ENCODE assay signal across 19 cellular contexts in the genomic region with DNA sequence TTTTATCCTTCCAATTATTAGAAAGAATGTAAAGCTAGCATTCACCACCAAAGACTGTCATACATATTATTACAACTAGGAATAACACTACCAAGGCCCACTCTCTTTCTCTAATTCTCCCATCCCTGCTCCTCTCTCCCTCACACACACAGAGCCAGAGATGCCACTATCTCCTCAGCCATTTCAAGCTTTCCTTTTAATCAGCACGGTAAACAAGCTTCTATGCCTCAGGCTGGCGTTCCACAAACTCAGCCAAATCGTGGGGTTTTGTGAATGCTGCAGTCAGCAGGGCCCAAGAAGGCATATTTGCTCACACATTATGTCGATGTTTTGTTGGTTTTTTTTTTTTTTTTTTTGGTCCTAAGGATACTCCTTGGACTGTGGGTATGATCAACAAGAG.
"Had no signal": no experiment of that assay in that cellular context is flagged by ENCODE, and none has a peak within 500 bp of the region (broad histone marks: within the 10 kb centered on the region; RNA-seq: fewer than 3 reads in every experiment).

No MANE protein-coding gene starts in this region.

- H3K4me2 ChIP-seq: SK-N-SH had no signal

- ATAC-seq: activated naive CD4-positive, alpha-beta T cell treated with anti-CD3 and anti-CD28 coated beads, Interleukin-2, amount 50 U/mL, for 72 hours; activated T-cell treated with anti-CD3 and anti-CD28 coated beads, Interleukin-2, amount 50 U/mL, for 4 hours; left lobe of liver; mucosa of descending colon; naive thymus-derived CD4-positive, alpha-beta T cell; right cardiac atrium had no signal

- H3K9ac ChIP-seq: SK-N-SH had no signal

- DNase-seq: activated CD4-positive, alpha-beta memory T cell treated with anti-CD3 and anti-CD28 coated beads for 36 hours; activated effector memory CD4-positive, alpha-beta T cell treated with Interleukin-2 at 50 U/mL for 16 hours; activated T-cell treated with anti-CD3 and anti-CD28 coated beads, Interleukin-2, amount 50 U/mL, for 4 hours; dermis blood vessel endothelial cell; erythroblast; mucosa of descending colon; naive thymus-derived CD4-positive, alpha-beta T cell; occipital lobe; right cardiac atrium; SK-N-SH; stimulated activated CD4-positive, alpha-beta T cell treated with anti-CD3 and anti-CD28 coated beads, Interleukin-4, amount 100 ng/mL, for 24 hours; stimulated activated naive CD4-positive, alpha-beta T cell treated with Interleukin-2 at 50 U/mL for 16 hours; T-helper 1 cell had no signal

- H3K27me3 Mint-ChIP-seq: activated CD4-positive, alpha-beta memory T cell treated with anti-CD3 and anti-CD28 coated beads for 36 hours; central memory CD8-positive, alpha-beta T cell; naive thymus-derived CD4-positive, alpha-beta T cell; progenitor cell of endocrine pancreas; type B pancreatic cell had no signal

- H3K27ac ChIP-seq: skin epidermis had no signal

- H3K9me3 Mint-ChIP-seq: activated CD4-positive, alpha-beta memory T cell treated with anti-CD3 and anti-CD28 coated beads for 36 hours; activated T-cell treated with anti-CD3 and anti-CD28 coated beads, Interleukin-2, amount 50 U/mL, for 4 hours; central memory CD8-positive, alpha-beta T cell; naive thymus-derived CD4-positive, alpha-beta T cell; type B pancreatic cell had no signal

- H3K4me3 Mint-ChIP-seq: activated CD4-positive, alpha-beta memory T cell treated with anti-CD3 and anti-CD28 coated beads for 36 hours; activated T-cell treated with anti-CD3 and anti-CD28 coated beads, Interleukin-2, amount 50 U/mL, for 4 hours; central memory CD8-positive, alpha-beta T cell; naive thymus-derived CD4-positive, alpha-beta T cell; type B pancreatic cell had no signal

- H3K4me1 Mint-ChIP-seq: central memory CD8-positive, alpha-beta T cell; naive thymus-derived CD4-positive, alpha-beta T cell had no signal

- H3K36me3 Mint-ChIP-seq: activated CD4-positive, alpha-beta memory T cell treated with anti-CD3 and anti-CD28 coated beads for 36 hours; naive thymus-derived CD4-positive, alpha-beta T cell; type B pancreatic cell had no signal

- H3K4me3 ChIP-seq: mucosa of descending colon, skin epidermis had no signal

- H3K27ac Mint-ChIP-seq: activated CD4-positive, alpha-beta memory T cell treated with anti-CD3 and anti-CD28 coated beads for 36 hours; naive thymus-derived CD4-positive, alpha-beta T cell; progenitor cell of endocrine pancreas; type B pancreatic cell had no signal
